Comparison of ENCODE assay signal across 1 cellular context in the genomic region with DNA sequence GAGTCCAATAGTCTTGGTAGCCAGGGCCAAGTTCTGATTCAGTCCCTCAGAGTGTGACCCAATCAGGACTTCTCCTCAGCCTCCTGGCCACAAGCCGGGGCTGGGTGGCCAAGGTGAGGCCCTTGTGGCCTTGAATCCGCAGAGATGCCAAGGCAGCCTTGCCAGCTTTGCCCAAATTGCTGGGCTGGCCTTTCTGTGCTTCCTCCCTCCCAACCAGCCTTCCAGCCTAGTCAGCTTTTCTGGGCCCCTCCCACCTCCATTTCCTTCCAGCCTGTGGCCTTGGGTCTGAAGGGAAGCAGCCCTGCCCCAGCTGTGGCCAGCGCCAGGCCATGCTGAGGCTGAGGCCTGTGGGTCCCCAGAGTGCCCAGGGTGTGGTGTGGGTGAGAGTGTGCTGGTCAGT.
TF ChIP-seq lines count a peak whose summit lies in the region.

No MANE protein-coding gene starts in this region.

TF ChIP-seq in IMR-90, 13 proteins besides CTCF, POLR2A, EP300 and RAD21:
- TF ChIP-seq MAFK (IDR thresholded peaks at IDR 0.05; ENCODE audit: low read depth, low read length): peak; percentile 77
- no peak for TF ChIP-seq FOS (IDR thresholded peaks at IDR 0.05; ENCODE audit: low read depth, low read length)
- TF ChIP-seq CHD1 (IDR thresholded peaks at IDR 0.05; ENCODE audit: low read depth, low read length): no peak
- TF ChIP-seq, protein P1, sequence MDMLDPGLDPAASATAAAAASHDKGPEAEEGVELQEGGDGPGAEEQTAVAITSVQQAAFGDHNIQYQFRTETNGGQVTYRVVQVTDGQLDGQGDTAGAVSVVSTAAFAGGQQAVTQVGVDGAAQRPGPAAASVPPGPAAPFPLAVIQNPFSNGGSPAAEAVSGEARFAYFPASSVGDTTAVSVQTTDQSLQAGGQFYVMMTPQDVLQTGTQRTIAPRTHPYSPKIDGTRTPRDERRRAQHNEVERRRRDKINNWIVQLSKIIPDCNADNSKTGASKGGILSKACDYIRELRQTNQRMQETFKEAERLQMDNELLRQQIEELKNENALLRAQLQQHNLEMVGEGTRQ (IDR thresholded peaks at IDR 0.05; ENCODE audit: low read depth, low read length): no peak
TF ChIP-seq in IMR-90: peak in this region for 1.
